20 cellular contexts compared by ENCODE assay signal in genomic region chr5:140025736-140026135, GRCh38. TPM values are rescaled to one million over a fixed set of nuclear protein-coding genes. Genes with fewer than 3 reads are reported as not detected.
A peak's percentile ranks its signal among the peaks of the same experiment; 100 is the strongest.
DNase-seq lines count a peak whose midpoint lies in the region; FAIRE-seq and TF ChIP-seq lines count a peak whose summit lies in the region.
"Had no signal": no experiment of that assay in that cellular context is flagged by ENCODE, and none has a peak within 500 bp of the region (broad histone marks: within the 10 kb centered on the region; RNA-seq: fewer than 3 reads in every experiment).

No MANE protein-coding gene starts in this region.

- no peaks in the 10 kb centered on the region for H3K36me3 Mint-ChIP-seq in HFFc6 (ENCODE audit: low read depth)
- H3K36me3 Mint-ChIP-seq: CD4-positive, CD25-positive, alpha-beta regulatory T cell; IgD-negative memory B cell had no signal

- no peak overlapping the region for H3K4me3 Mint-ChIP-seq in HFFc6
- H3K4me3 Mint-ChIP-seq: CD4-positive, CD25-positive, alpha-beta regulatory T cell; IgD-negative memory B cell had no signal

- H3K4me1 Mint-ChIP-seq in HFFc6 (ENCODE audit: low read depth), result no peaks in the 10 kb centered on the region
- H3K4me1 Mint-ChIP-seq: CD4-positive, CD25-positive, alpha-beta regulatory T cell; IgD-negative memory B cell had no signal

- H2BK12ac ChIP-seq in mesenchymal stem cell (ENCODE audit: low read length in 2 of 2), result no peak overlapping the region

- WGBS in mesenchymal stem cell, result 17% methylated on average over 3 of the region's 3 CpGs
- WGBS in hepatocyte (ENCODE audit: low lambda C conversion rate, missing lambda C conversion rate), result 41% methylated on average over 3 of the region's 3 CpGs

- FAIRE-seq in D721Med (lab: Jason Lieb, UNC), result peak; percentile 29
- FAIRE-seq: A549, G401.6, GM18507 had no signal

- H3K23ac ChIP-seq in mesenchymal stem cell (ENCODE audit: low read length in 2 of 2), result no peak overlapping the region

- no peak overlapping the region for H3K27ac ChIP-seq in mesenchymal stem cell (ENCODE audit: low read length, poor library complexity, severe bottlenecking)
- no peak overlapping the region for H3K27ac ChIP-seq in hepatocyte
- H3K27ac ChIP-seq in PC-9, result no peak overlapping the region
- H3K27ac ChIP-seq: A549 had no signal

- TF ChIP-seq CTCF in D721Med (IDR thresholded peaks at IDR 0.05; ENCODE audit: insufficient read depth, missing control alignments) (no peak), astrocyte of the spinal cord (IDR thresholded peaks at IDR 0.05; ENCODE audit: low read depth, low read length) (no peak), HFFc6 (IDR thresholded peaks at IDR 0.05) (no peak), hepatocyte (IDR thresholded peaks at IDR 0.05; ENCODE audit: poor library complexity) (no peak), PC-9 (conservative IDR thresholded peaks at IDR 0.05) (no peak)

- DNase-seq in D721Med (ENCODE audit: insufficient read length, low spot score) (no peak), M059J (ENCODE audit: low read depth) (peak; percentile 25), astrocyte of the spinal cord (ENCODE audit: low read depth, low spot score) (peak; percentile 5), mesenchymal stem cell (peak; percentile 18), HFFc6 (no peak), Kasumi-1 (lab: John Stamatoyannopoulos, UW) (no peak), hepatocyte (ENCODE audit: low spot score) (no peak), PC-9 (no peak)
- DNase-seq: CD4-positive, CD25-positive, alpha-beta regulatory T cell; DMS153; NCI-H1417; NCI-H1694 treated with DMSO at 0.1 percent for 48 hours; NCI-H2081 treated with DMSO at 0.1 percent for 48 hours; NCI-H446 treated with DMSO at 0.1 percent for 48 hours; NCI-H526 treated with DMSO at 0.1 percent for 48 hours had no signal

- no peaks in the 10 kb centered on the region for H3K36me3 ChIP-seq in mesenchymal stem cell (ENCODE audit: control insufficient read depth in 1 of 2, insufficient read depth in 2 of 2, low read depth in 1 of 2, low read length in 2 of 2)
- no peaks in the 10 kb centered on the region for H3K36me3 ChIP-seq in hepatocyte (replicated peaks; ENCODE audit: insufficient read depth, low read depth)
- no peaks in the 10 kb centered on the region for H3K36me3 ChIP-seq in PC-9 (ENCODE audit: low read depth)

- H3K79me2 ChIP-seq in hepatocyte (no peaks in the 10 kb centered on the region), PC-9 (ENCODE audit: low read depth) (no peaks in the 10 kb centered on the region)

- no peak overlapping the region for H3K4ac ChIP-seq in mesenchymal stem cell (ENCODE audit: low read depth in 1 of 2, low read length in 2 of 2)

- no peaks in the 10 kb centered on the region for H4K20me1 ChIP-seq in hepatocyte (ENCODE audit: insufficient read depth, poor library complexity, severe bottlenecking)
- H4K20me1 ChIP-seq in PC-9 (ENCODE audit: insufficient read depth), result no peaks in the 10 kb centered on the region; the same call in 1 of the 2 replicates

- intact Hi-C loops in PC-9 (cut with micrococcal nuclease; ENCODE audit: unreplicated experiment), result no loop called here

- POLR2A ChIA-PET in PC-9 (lab: Charles Lee; ENCODE audit: unreplicated experiment), result no interaction called here

- CTCF ChIA-PET in PC-9 (lab: Charles Lee), result no interaction called here

- H2AFZ ChIP-seq in mesenchymal stem cell (ENCODE audit: low read depth, low read length) (no peak overlapping the region), hepatocyte (no peak overlapping the region), PC-9 (no peak overlapping the region)

- H2AK5ac ChIP-seq in mesenchymal stem cell (ENCODE audit: low read length, severe bottlenecking), result no peak overlapping the region

- in situ Hi-C loops in astrocyte of the spinal cord (cut with HindIII; ENCODE audit: low sequenced_read_pairs), result no loop called here

- H3K4me1 ChIP-seq in mesenchymal stem cell (ENCODE audit: control insufficient read depth, insufficient read depth, low read depth, low read length), result peaks cover 2% of the 10 kb centered on the region
- H3K4me1 ChIP-seq in hepatocyte (ENCODE audit: insufficient read depth), result no peaks in the 10 kb centered on the region
- no peaks in the 10 kb centered on the region for H3K4me1 ChIP-seq in PC-9 (replicated peaks; ENCODE audit: insufficient read depth)
- H3K4me1 ChIP-seq: A549 had no signal

- H3K4me3 ChIP-seq in astrocyte of the spinal cord (ENCODE audit: low read depth, low read length) (no peak overlapping the region), mesenchymal stem cell (ENCODE audit: insufficient read depth in 1 of 2, low read depth in 1 of 2, low read length in 2 of 2) (no peak overlapping the region), hepatocyte (no peak overlapping the region), PC-9 (no peak overlapping the region)
- H3K4me3 ChIP-seq: A549 had no signal

- H4K91ac ChIP-seq in mesenchymal stem cell (ENCODE audit: low read length), result no peak overlapping the region

- no peaks in the 10 kb centered on the region for H3K9me3 Mint-ChIP-seq in HFFc6
- H3K9me3 Mint-ChIP-seq: IgD-negative memory B cell had no signal

- no TSS peak for BruUV-seq in PC-9 (replicated peaks; lab: Mats Ljungman, UMichigan)

- no peak overlapping the region for H2BK15ac ChIP-seq in mesenchymal stem cell (ENCODE audit: low read depth, poor library complexity, severe bottlenecking)

- H3K4me2 ChIP-seq in mesenchymal stem cell (ENCODE audit: low read length, poor library complexity, severe bottlenecking) (no peak overlapping the region), hepatocyte (no peak overlapping the region), PC-9 (no peak overlapping the region)
- H3K4me2 ChIP-seq: A549 had no signal

- peaks cover 28% of the 10 kb centered on the region for H3K27me3 Mint-ChIP-seq in HFFc6 (ENCODE audit: insufficient read depth)

- no peaks in the 10 kb centered on the region for H3K79me1 ChIP-seq in mesenchymal stem cell (replicated peaks; ENCODE audit: low read length, poor library complexity, severe bottlenecking)

- H3K18ac ChIP-seq in mesenchymal stem cell (ENCODE audit: low read depth in 1 of 2, low read length in 2 of 2), result no peak overlapping the region

- no peak overlapping the region for H3K14ac ChIP-seq in mesenchymal stem cell (ENCODE audit: low read length in 2 of 2)

- no peak overlapping the region for H2BK5ac ChIP-seq in mesenchymal stem cell (ENCODE audit: low read depth, low read length, poor library complexity, severe bottlenecking)

- no peak overlapping the region for H4K8ac ChIP-seq in mesenchymal stem cell (ENCODE audit: low read length)

- no peaks in the 10 kb centered on the region for H3K9me2 ChIP-seq in hepatocyte (replicated peaks; ENCODE audit: insufficient read depth)
- H3K9me2 ChIP-seq in PC-9 (ENCODE audit: insufficient read depth), result no peaks in the 10 kb centered on the region

- no peaks in the 10 kb centered on the region for H3F3A ChIP-seq in PC-9 (ENCODE audit: insufficient read depth, low read depth)

- no peak overlapping the region for H3K27ac Mint-ChIP-seq in HFFc6
- H3K27ac Mint-ChIP-seq: CD4-positive, CD25-positive, alpha-beta regulatory T cell; IgD-negative memory B cell had no signal

- H3K9me3 ChIP-seq in mesenchymal stem cell (ENCODE audit: control insufficient read depth, low read length) (no peaks in the 10 kb centered on the region), hepatocyte (ENCODE audit: low read depth) (no peaks in the 10 kb centered on the region), PC-9 (ENCODE audit: insufficient read depth, low read depth) (no peaks in the 10 kb centered on the region)
- H3K9me3 ChIP-seq: A549 had no signal

- peaks cover 0 to 40% of the 10 kb centered on the region in 2 experiments for H3K27me3 ChIP-seq in mesenchymal stem cell (ENCODE audit: control insufficient read depth in 1 of 2, insufficient read depth in 1 of 2, low read length in 2 of 2)
- H3K27me3 ChIP-seq in hepatocyte, result peaks cover 9% of the 10 kb centered on the region
- H3K27me3 ChIP-seq in PC-9 (ENCODE audit: insufficient read depth, low read depth), result no peaks in the 10 kb centered on the region

- no peak overlapping the region for H2BK120ac ChIP-seq in mesenchymal stem cell (ENCODE audit: low read depth, low read length)

- H3K9ac ChIP-seq in mesenchymal stem cell (ENCODE audit: low read length), result no peak overlapping the region

RNA-seq across cellular contexts. Expression of gene NRG2, which starts 17.4 kb away (rescaled TPM):
- 1.3 and 1.9 TPM in 2 replicates for total RNA-seq in M059J (2014; rRNA removed; shearing (Covaris generic))
- polyA plus RNA-seq in mesenchymal stem cell (2013, experiment 1 of 2), result 0.35 TPM
- 0.34 TPM for polyA plus RNA-seq in mesenchymal stem cell (2013, experiment 2 of 2)
- under 1 TPM in 5 of 6 experiments, not detected in 1; 0.11 to 0.35 (median 0.19) TPM for total RNA-seq in HFFc6 (2021; fragmentation: NEBNext Ultra II Directional; extraction: Animal tissue kit (Norgen Biotek cat#: 25700))
- total RNA-seq in hepatocyte (0.20 and 1.4 TPM in 2 replicates), PC-9 (2021) (not detected in 2 replicates)
- 1.5 and 1.8 TPM in 2 replicates for polyA plus RNA-seq in hepatocyte
- total RNA-seq: CD4-positive, CD25-positive, alpha-beta regulatory T cell had no signal
- polyA plus RNA-seq: BJ; CD4-positive, CD25-positive, alpha-beta regulatory T cell; IgD-negative memory B cell had no signal

Comparison
In these comparisons a context has a peak if more than half of its experiments do, and no peak if none do; other contexts are left out.
1. DNase-seq: peak in M059J (single experiment), astrocyte of the spinal cord (single experiment) and mesenchymal stem cell (single experiment); none in D721Med (single experiment), HFFc6 (single experiment), Kasumi-1 (0 of 2), hepatocyte (single experiment) and PC-9 (0 of 2).